8 cellular contexts compared by ENCODE assay signal in genomic region chr20:48920527-48921167, GRCh38. TPM values are rescaled to one million over a fixed set of nuclear protein-coding genes. Genes with fewer than 3 reads are reported as not detected.
A peak's percentile ranks its signal among the peaks of the same experiment; 100 is the strongest.
DNase-seq lines count a peak whose midpoint lies in the region; ATAC-seq and TF ChIP-seq lines count a peak whose summit lies in the region.

No MANE protein-coding gene starts in this region.

- TF ChIP-seq CTCF in astrocyte of the spinal cord (IDR thresholded peaks at IDR 0.05; ENCODE audit: low read depth, low read length) = no peak
- TF ChIP-seq CTCF in lower lobe of right lung (IDR thresholded peaks at IDR 0.05) = no peak
- TF ChIP-seq CTCF in tibial nerve (IDR thresholded peaks at IDR 0.05) = no peak

- peaks cover 8% of the 10 kb centered on the region for H3K27me3 Mint-ChIP-seq in activated CD8-positive, alpha-beta memory T cell treated with anti-CD3 and anti-CD28 coated beads, Interleukin-2, amount 10 ng/mL, durations not matched to agents 7 days and 5 days

- H3K27ac ChIP-seq in lower lobe of right lung (peak overlapping the region; percentile 98), tibial nerve (peak overlapping the region; percentile 76 to 98 (median 94))

- intact Hi-C loops in lower lobe of right lung (cut with DNase I) = no loop called here

- H3K9me3 ChIP-seq in lower lobe of right lung (no peaks in the 10 kb centered on the region), tibial nerve (no peaks in the 10 kb centered on the region)

- H3K36me3 Mint-ChIP-seq in activated CD8-positive, alpha-beta memory T cell treated with anti-CD3 and anti-CD28 coated beads, Interleukin-2, amount 10 ng/mL, durations not matched to agents 7 days and 5 days = no peaks in the 10 kb centered on the region

- peak overlapping the region; percentile 92 for H3K27ac Mint-ChIP-seq in activated CD8-positive, alpha-beta memory T cell treated with anti-CD3 and anti-CD28 coated beads, Interleukin-2, amount 10 ng/mL, durations not matched to agents 7 days and 5 days

- in situ Hi-C loops in astrocyte of the spinal cord (cut with HindIII; ENCODE audit: low sequenced_read_pairs) = no loop called here

- H3K4me1 ChIP-seq in lower lobe of right lung = peaks cover 41% of the 10 kb centered on the region
- peaks cover 0 to 36% (median 31%) of the 10 kb centered on the region in 4 donors for H3K4me1 ChIP-seq in tibial nerve

- H3K36me3 ChIP-seq in lower lobe of right lung (no peaks in the 10 kb centered on the region), tibial nerve (no peaks in the 10 kb centered on the region)

- DNase-seq in activated CD8-positive, alpha-beta memory T cell treated with anti-CD3 and anti-CD28 coated beads, Interleukin-2, amount 10 ng/mL, durations not matched to agents 7 days and 5 days = no peak
- no peak for DNase-seq in activated CD8-positive, alpha-beta memory T cell treated with anti-CD3 and anti-CD28 coated beads for 24 hours
- DNase-seq in astrocyte of the spinal cord (ENCODE audit: low read depth, low spot score) (no peak), lower lobe of right lung (no peak), tibial nerve (ENCODE audit: low spot score in 2 of 2) (no peak), SHP77 (lab: John Stamatoyannopoulos, UW) (no peak)

- H3K27me3 ChIP-seq in lower lobe of right lung (ENCODE audit: low read depth) = no peaks in the 10 kb centered on the region
- no peaks in the 10 kb centered on the region for H3K27me3 ChIP-seq in tibial nerve

- no peak for TF ChIP-seq POLR2A in tibial nerve (IDR thresholded peaks at IDR 0.05)

- H3K4me3 Mint-ChIP-seq in activated CD8-positive, alpha-beta memory T cell treated with anti-CD3 and anti-CD28 coated beads, Interleukin-2, amount 10 ng/mL, durations not matched to agents 7 days and 5 days = peak overlapping the region; percentile 90

- peaks cover 37% of the 10 kb centered on the region for H3K4me1 Mint-ChIP-seq in activated CD8-positive, alpha-beta memory T cell treated with anti-CD3 and anti-CD28 coated beads, Interleukin-2, amount 10 ng/mL, durations not matched to agents 7 days and 5 days

- ATAC-seq in activated CD8-positive, alpha-beta memory T cell treated with anti-CD3 and anti-CD28 coated beads, Interleukin-2, amount 10 ng/mL, durations not matched to agents 7 days and 5 days = no peak
- ATAC-seq in lower lobe of right lung (no peak), HG03565 (IDR thresholded peaks at IDR 0.05; ENCODE audit: unreplicated experiment) (no peak), HG02610 (IDR thresholded peaks at IDR 0.05; ENCODE audit: unreplicated experiment) (no peak)

- CTCF ChIA-PET in activated CD8-positive, alpha-beta memory T cell treated with anti-CD3 and anti-CD28 coated beads, Interleukin-2, amount 10 ng/mL, durations not matched to agents 7 days and 5 days (lab: Charles Lee) = interaction anchor here (3.3 kb wide), 1 partner anchor 15 kb away, joined by 17 read pairs; no protein-coding TSS in a partner anchor

- no peaks in the 10 kb centered on the region for H3K9me3 Mint-ChIP-seq in activated CD8-positive, alpha-beta memory T cell treated with anti-CD3 and anti-CD28 coated beads, Interleukin-2, amount 10 ng/mL, durations not matched to agents 7 days and 5 days (ENCODE audit: low read depth)

- H3K4me3 ChIP-seq in astrocyte of the spinal cord (ENCODE audit: low read depth, low read length) (peak overlapping the region; percentile 90), lower lobe of right lung (peak overlapping the region; percentile 85), tibial nerve (peak overlapping the region; percentile 67 to 94 (median 86))

- no peak for TF ChIP-seq EP300 in tibial nerve (IDR thresholded peaks at IDR 0.05)

- 25 to 28% methylated on average over 10 of the region's 10 CpGs for WGBS in tibial nerve, 2 donors

RNA-seq across cellular contexts. Expression of gene ARFGEF2, which starts 0.9 kb away (rescaled TPM):
- total RNA-seq in activated CD8-positive, alpha-beta memory T cell treated with anti-CD3 and anti-CD28 coated beads, Interleukin-2, amount 10 ng/mL, durations not matched to agents 7 days and 5 days = 10 to 100 TPM; 19.0 to 23.7 TPM
- 32.9 TPM for total RNA-seq in lower lobe of right lung
- 10 to 100 TPM; 27.6 to 33.5 (median 30.1) TPM for total RNA-seq in tibial nerve
